In the genomic region with DNA sequence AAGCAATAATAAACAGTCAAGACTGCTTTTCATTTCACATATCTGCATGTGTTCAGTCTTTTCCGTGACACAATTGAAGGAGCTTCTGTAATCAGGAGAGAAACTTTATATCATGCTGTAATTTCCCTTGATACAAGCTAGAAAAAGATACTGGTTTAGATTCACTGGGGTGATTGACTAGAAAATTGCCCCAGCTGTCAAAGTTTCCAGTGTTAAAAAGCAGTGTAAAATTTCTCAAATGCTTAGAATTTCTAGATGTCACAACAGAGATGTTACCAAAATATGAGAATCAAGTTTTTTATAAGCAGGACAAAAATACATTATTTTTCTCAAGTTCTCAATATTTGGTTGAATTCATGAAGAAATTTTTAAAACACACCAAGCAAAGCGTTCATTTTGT, we compare ENCODE assay signal across 26 cellular contexts.
"Had no signal": no experiment of that assay in that cellular context is flagged by ENCODE, and none has a peak within 500 bp of the region (broad histone marks: within the 10 kb centered on the region; RNA-seq: fewer than 3 reads in every experiment).

No MANE protein-coding gene starts in this region.

- ATAC-seq: stimulated activated effector memory CD8-positive, alpha-beta T cell treated with anti-CD3 and anti-CD28 coated beads, Interleukin-12 subunit alpha, Interleukin-12 subunit beta, amount 100 ng/mL, for 72 hours; stimulated activated memory B cell treated with anti-CD40 and anti-IgM and Interleukin-4, amounts not matched to agents 10 μg/mL and 1 μg/mL and 100 μg/mL, for 72 hours; stimulated activated naive B cell treated with anti-CD40 and anti-IgM and Interleukin-4, amounts not matched to agents 10 μg/mL and 1 μg/mL and 100 μg/mL, for 72 hours; stimulated activated naive CD8-positive, alpha-beta T cell treated with anti-CD3 and anti-CD28 coated beads, Interleukin-15, amount 100 ng/mL, for 72 hours; stimulated activated naive CD8-positive, alpha-beta T cell treated with anti-CD3 and anti-CD28 coated beads, Interleukin-15, Interleukin-2, amounts not matched to agents 100 U/mL and 50 U/mL, for 24 hours; upper lobe of right lung had no signal

- H3K36me3 ChIP-seq: stomach, suprapubic skin, thoracic aorta, thyroid gland, tibial artery, tibial nerve, transverse colon, upper lobe of left lung, upper lobe of right lung, uterus, vagina had no signal

- H3K4me3 ChIP-seq: stomach, suprapubic skin, testis, thoracic aorta, thyroid gland, tibial artery, tibial nerve, transverse colon, upper lobe of left lung, upper lobe of right lung, uterus, vagina had no signal

- DNase-seq: stimulated activated CD4-positive, alpha-beta T cell treated with anti-CD3 and anti-CD28 coated beads, Interleukin-2, amount 100 ng/mL, for 48 hours; stimulated activated CD4-positive, alpha-beta T cell treated with anti-CD3 and anti-CD28 coated beads, Interleukin-4, amount 100 ng/mL, for 1 hour; stimulated activated CD4-positive, alpha-beta T cell treated with anti-CD3 and anti-CD28 coated beads, Interleukin-4, amount 100 ng/mL, for 24 hours; stimulated activated CD4-positive, alpha-beta T cell treated with anti-CD3 and anti-CD28 coated beads, Interleukin-4, amount 100 ng/mL, for 4 hours; stimulated activated CD8-positive, alpha-beta memory T cell treated with anti-CD3 and anti-CD28 coated beads, Interleukin-4, amount 100 ng/mL, for 48 hours; stimulated activated naive B cell treated with anti-CD40 and anti-IgM and Interleukin-4, amounts not matched to agents 10 μg/mL and 1 μg/mL and 100 μg/mL, for 72 hours; stimulated activated naive CD4-positive, alpha-beta T cell; stimulated activated naive CD4-positive, alpha-beta T cell treated with Interleukin-2 at 50 U/mL for 16 hours; stimulated activated naive CD8-positive, alpha-beta T cell treated with anti-CD3 and anti-CD28 coated beads, Interleukin-15, amount 100 ng/mL, for 72 hours; stimulated activated naive CD8-positive, alpha-beta T cell treated with anti-CD3 and anti-CD28 coated beads, Interleukin-15, Interleukin-2, amounts not matched to agents 100 U/mL and 50 U/mL, for 24 hours; stomach; substantia nigra; testis; thyroid gland; tibial artery; transverse colon; trophoblast cell; upper lobe of left lung; upper lobe of right lung; uterus had no signal

- H3K9me3 ChIP-seq: testis, thoracic aorta, thyroid gland, tibial artery, transverse colon, upper lobe of right lung, uterus, vagina had no signal

- H3K27me3 ChIP-seq: stomach, suprapubic skin, testis, thyroid gland, tibial artery, tibial nerve, transverse colon, upper lobe of left lung, upper lobe of right lung, uterus, vagina had no signal

- H3K27ac ChIP-seq: stomach, suprapubic skin, testis, thoracic aorta, thyroid gland, tibial artery, tibial nerve, transverse colon, upper lobe of left lung, upper lobe of right lung, uterus, vagina had no signal

- H3K4me1 ChIP-seq: stomach, suprapubic skin, testis, thyroid gland, tibial artery, tibial nerve, transverse colon, upper lobe of left lung, upper lobe of right lung, uterus, vagina had no signal
